1 cellular context compared by ENCODE assay signal in the genomic region with DNA sequence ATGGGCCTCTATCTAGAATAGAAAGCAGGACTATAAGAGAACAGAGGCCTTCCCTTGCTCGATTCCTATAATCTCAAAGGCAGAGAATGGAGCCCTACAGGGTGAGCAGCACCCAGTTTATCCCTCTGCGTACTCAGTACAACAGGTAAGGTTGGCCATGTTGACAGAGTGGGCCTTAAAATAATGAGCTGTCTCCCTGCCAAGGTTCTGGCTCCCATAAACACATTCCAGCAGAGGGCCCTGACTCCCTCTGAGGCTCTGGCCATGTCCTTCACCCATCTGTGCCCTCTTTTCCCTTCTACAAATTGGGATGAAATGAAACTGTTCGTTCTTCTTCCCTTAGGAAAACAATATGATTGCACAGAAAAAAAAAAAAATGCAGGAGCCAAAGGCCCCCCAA.
TF ChIP-seq lines count a peak whose summit lies in the region.

No MANE protein-coding gene starts in this region.

TF ChIP-seq in HepG2, 621 proteins besides CTCF, POLR2A, EP300 and RAD21:
- TF ChIP-seq STAG1 (CRISPR knock-in tag; IDR thresholded peaks at IDR 0.05) (peak; percentile 29; the same call in 1 of the 2 replicates), IRF1 (CRISPR knock-in tag; IDR thresholded peaks at IDR 0.05; ENCODE audit: low read depth) (no peak)
TF ChIP-seq in HepG2: peak in this region for 1.
